10 cellular contexts compared by ENCODE assay signal in genomic region chr19:21677696-21678418, GRCh38.
DNase-seq lines count a peak whose midpoint lies in the region; ATAC-seq lines count a peak whose summit lies in the region.
"Had no signal": no experiment of that assay in that cellular context is flagged by ENCODE, and none has a peak within 500 bp of the region (broad histone marks: within the 10 kb centered on the region; RNA-seq: fewer than 3 reads in every experiment).

No MANE protein-coding gene starts in this region.

- H3K36me3 Mint-ChIP-seq in stimulated activated naive CD8-positive, alpha-beta T cell treated with anti-CD3 and anti-CD28 coated beads, Interleukin-15, Interleukin-2, amounts not matched to agents 100 ng/mL and 50 ng/mL, for 24 hours (ENCODE audit: low read depth): no peaks in the 10 kb centered on the region
- H3K36me3 Mint-ChIP-seq in activated naive CD8-positive, alpha-beta T cell treated with anti-CD3 and anti-CD28 coated beads for 36 hours: no peaks in the 10 kb centered on the region
- peaks cover 0 to under 1% (median 0%) of the 10 kb centered on the region in 3 donors for H3K36me3 Mint-ChIP-seq in naive thymus-derived CD8-positive, alpha-beta T cell

- POLR2A ChIA-PET in naive thymus-derived CD8-positive, alpha-beta T cell (lab: Charles Lee): interaction anchor here (0.7 kb wide), 1 partner anchor 173 kb away, joined by 3 read pairs; the partner anchor contains the start of gene ZNF429

- H3K27ac Mint-ChIP-seq in stimulated activated naive CD8-positive, alpha-beta T cell treated with anti-CD3 and anti-CD28 coated beads, Interleukin-15, Interleukin-2, amounts not matched to agents 100 ng/mL and 50 ng/mL, for 24 hours: no peak overlapping the region
- H3K27ac Mint-ChIP-seq in activated naive CD8-positive, alpha-beta T cell treated with anti-CD3 and anti-CD28 coated beads for 36 hours: no peak overlapping the region
- H3K27ac Mint-ChIP-seq in naive thymus-derived CD8-positive, alpha-beta T cell: peak overlapping the region in 5 of 10 donors; percentile 11 to 82 (median 56)
- H3K27ac Mint-ChIP-seq: activated B cell treated with CpG ODN at 0.5 μM for 24 hours had no signal

- peak overlapping the region; percentile 40 for H3K4me3 Mint-ChIP-seq in stimulated activated naive CD8-positive, alpha-beta T cell treated with anti-CD3 and anti-CD28 coated beads, Interleukin-15, Interleukin-2, amounts not matched to agents 100 ng/mL and 50 ng/mL, for 24 hours
- H3K4me3 Mint-ChIP-seq in activated naive CD8-positive, alpha-beta T cell treated with anti-CD3 and anti-CD28 coated beads for 36 hours: peak overlapping the region; percentile 60
- peak overlapping the region in 9 of 10 donors; percentile 42 to 79 (median 67) for H3K4me3 Mint-ChIP-seq in naive thymus-derived CD8-positive, alpha-beta T cell
- H3K4me3 Mint-ChIP-seq: activated B cell treated with CpG ODN at 0.5 μM for 24 hours had no signal

- no peaks in the 10 kb centered on the region for H3K4me1 Mint-ChIP-seq in stimulated activated naive CD8-positive, alpha-beta T cell treated with anti-CD3 and anti-CD28 coated beads, Interleukin-15, Interleukin-2, amounts not matched to agents 100 ng/mL and 50 ng/mL, for 24 hours (ENCODE audit: low read depth)
- H3K4me1 Mint-ChIP-seq in activated naive CD8-positive, alpha-beta T cell treated with anti-CD3 and anti-CD28 coated beads for 36 hours: peaks cover 2% of the 10 kb centered on the region
- H3K4me1 Mint-ChIP-seq in naive thymus-derived CD8-positive, alpha-beta T cell: peaks cover 4 to 13% (median 6%) of the 10 kb centered on the region in 4 donors
- H3K4me1 Mint-ChIP-seq: activated B cell treated with CpG ODN at 0.5 μM for 24 hours had no signal

- H3K27me3 Mint-ChIP-seq in stimulated activated naive CD8-positive, alpha-beta T cell treated with anti-CD3 and anti-CD28 coated beads, Interleukin-15, Interleukin-2, amounts not matched to agents 100 ng/mL and 50 ng/mL, for 24 hours: no peaks in the 10 kb centered on the region
- no peaks in the 10 kb centered on the region for H3K27me3 Mint-ChIP-seq in activated naive CD8-positive, alpha-beta T cell treated with anti-CD3 and anti-CD28 coated beads for 36 hours
- H3K27me3 Mint-ChIP-seq in naive thymus-derived CD8-positive, alpha-beta T cell: peaks cover 0 to 3% (median 0%) of the 10 kb centered on the region in 5 donors
- H3K27me3 Mint-ChIP-seq: activated B cell treated with CpG ODN at 0.5 μM for 24 hours had no signal

- peaks cover 5% of the 10 kb centered on the region for H3K9me3 Mint-ChIP-seq in stimulated activated naive CD8-positive, alpha-beta T cell treated with anti-CD3 and anti-CD28 coated beads, Interleukin-15, Interleukin-2, amounts not matched to agents 100 ng/mL and 50 ng/mL, for 24 hours
- peaks cover 5% of the 10 kb centered on the region for H3K9me3 Mint-ChIP-seq in activated naive CD8-positive, alpha-beta T cell treated with anti-CD3 and anti-CD28 coated beads for 36 hours
- peaks cover 0 to 23% (median 0%) of the 10 kb centered on the region in 9 donors for H3K9me3 Mint-ChIP-seq in naive thymus-derived CD8-positive, alpha-beta T cell

- DNase-seq in stimulated activated naive CD8-positive, alpha-beta T cell treated with anti-CD3 and anti-CD28 coated beads, Interleukin-15, Interleukin-2, amounts not matched to agents 100 U/mL and 50 U/mL, for 24 hours: no peak
- DNase-seq in activated naive CD8-positive, alpha-beta T cell treated with anti-CD3 and anti-CD28 coated beads for 36 hours: peak; percentile 6
- DNase-seq in naive thymus-derived CD8-positive, alpha-beta T cell: peak in 4 of 10 donors; percentile 2 to 28 (median 8)
- no peak for DNase-seq in NCI-H774 (lab: John Stamatoyannopoulos, UW)
- DNase-seq: activated B cell treated with CpG ODN at 0.5 μM for 24 hours, lower lobe of right lung, NCI-H187 had no signal

- ATAC-seq in stimulated activated naive CD8-positive, alpha-beta T cell treated with anti-CD3 and anti-CD28 coated beads, Interleukin-15, Interleukin-2, amounts not matched to agents 100 U/mL and 50 U/mL, for 24 hours: no peak
- ATAC-seq in naive thymus-derived CD8-positive, alpha-beta T cell: peak; percentile 57 to 84
- ATAC-seq in HG02840 (IDR thresholded peaks at IDR 0.05; ENCODE audit: low FRiP score, unreplicated experiment): no peak
- ATAC-seq in GM21786 (IDR thresholded peaks at IDR 0.05; ENCODE audit: unreplicated experiment): no peak

Comparison
In these comparisons a context has a peak if more than half of its experiments do, and no peak if none do; other contexts are left out.
1. ATAC-seq: peak in naive thymus-derived CD8-positive, alpha-beta T cell (2 of 2); none in stimulated activated naive CD8-positive, alpha-beta T cell treated with anti-CD3 and anti-CD28 coated beads, Interleukin-15, Interleukin-2, amounts not matched to agents 100 U/mL and 50 U/mL, for 24 hours (single experiment), HG02840 (single experiment) and GM21786 (single experiment).
2. Peak in every context shown above with its lines, with median percentiles within 50 percentile points of each other: H3K4me3 Mint-ChIP-seq.